Comparison of ENCODE assay signal across 7 cellular contexts in the genomic region with DNA sequence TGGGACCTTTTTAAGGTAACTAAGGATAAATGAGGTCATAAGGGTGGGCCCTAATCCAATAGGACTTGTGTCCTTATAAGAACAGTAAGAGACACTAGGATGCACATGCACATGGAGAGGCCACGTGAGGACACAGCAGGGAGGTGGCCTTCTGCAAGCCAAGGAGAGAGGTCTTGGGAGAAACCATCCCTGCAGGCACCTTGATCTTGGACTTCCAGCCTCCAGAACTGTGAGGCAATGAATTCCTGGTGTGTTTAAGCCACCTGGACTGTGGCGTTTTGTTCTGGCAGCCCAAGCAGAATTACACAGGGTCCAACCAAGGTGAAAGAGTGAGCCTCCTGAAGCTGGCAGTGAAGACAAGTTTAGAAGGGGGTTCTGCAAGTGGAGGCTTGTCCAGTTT.
"Had no signal": no experiment of that assay in that cellular context is flagged by ENCODE, and none has a peak within 500 bp of the region (broad histone marks: within the 10 kb centered on the region; RNA-seq: fewer than 3 reads in every experiment).

No MANE protein-coding gene starts in this region.

- ATAC-seq: K562 had no signal

- H3K27ac ChIP-seq: HL-60, KMS-11 had no signal

- H3K4me2 ChIP-seq: KMS-11 had no signal

- H3K9ac ChIP-seq: KMS-11 had no signal

- DNase-seq: IMR-90, KBM-7, KG1 had no signal

- FAIRE-seq: HTR-8/SVneo, K562 had no signal

- H3K4me3 ChIP-seq: K562 had no signal
